22 cellular contexts compared by ENCODE assay signal in the genomic region with DNA sequence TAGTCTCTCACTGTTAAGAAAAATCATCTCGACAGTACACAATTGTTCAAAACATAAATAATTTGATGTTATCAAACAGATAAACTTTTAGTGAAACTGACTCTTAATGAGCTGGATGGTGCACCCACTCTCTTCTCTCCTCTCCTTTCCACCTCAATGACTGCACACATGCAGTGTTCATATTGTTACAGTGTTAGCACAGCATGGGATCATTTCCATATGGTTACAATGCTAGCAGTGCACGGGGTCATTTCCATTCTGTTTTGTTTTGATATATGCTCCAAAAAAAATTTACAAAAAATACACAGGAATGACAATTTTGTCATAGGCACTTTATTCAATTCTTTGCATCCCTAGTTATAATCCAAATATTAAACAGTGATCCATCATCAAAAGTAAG. TPM values are rescaled to one million over a fixed set of nuclear protein-coding genes. Genes with fewer than 3 reads are reported as not detected.
DNase-seq lines count a peak whose midpoint lies in the region; ATAC-seq, FAIRE-seq and TF ChIP-seq lines count a peak whose summit lies in the region.
"Had no signal": no experiment of that assay in that cellular context is flagged by ENCODE, and none has a peak within 500 bp of the region (broad histone marks: within the 10 kb centered on the region; RNA-seq: fewer than 3 reads in every experiment).

No MANE protein-coding gene starts in this region.

- H3K36me3 Mint-ChIP-seq in Calu3 (ENCODE audit: insufficient read depth, unreplicated experiment) = peaks cover 46% of the 10 kb centered on the region
- H3K36me3 Mint-ChIP-seq in activated CD8-positive, alpha-beta T cell treated with anti-CD3 and anti-CD28 coated beads for 36 hours (ENCODE audit: low read depth) = peaks cover 4% of the 10 kb centered on the region
- no peaks in the 10 kb centered on the region for H3K36me3 Mint-ChIP-seq in natural killer cell treated with Interleukin-12 subunit alpha and Interleukin-12 subunit beta and Interleukin-15 and Interleukin-18, amount 100 ng/mL, for 72 hours

- no peak overlapping the region for H3K27ac Mint-ChIP-seq in Calu3 (ENCODE audit: unreplicated experiment)
- no peak overlapping the region for H3K27ac Mint-ChIP-seq in activated CD8-positive, alpha-beta T cell treated with anti-CD3 and anti-CD28 coated beads for 36 hours
- H3K27ac Mint-ChIP-seq in natural killer cell treated with Interleukin-12 subunit alpha and Interleukin-12 subunit beta and Interleukin-15 and Interleukin-18, amount 100 ng/mL, for 72 hours = peak overlapping the region in 1 of 2 donors; percentile 76
- H3K27ac Mint-ChIP-seq: naive B cell had no signal

- H3K27me3 Mint-ChIP-seq in Calu3 (ENCODE audit: unreplicated experiment) = peaks cover 56% of the 10 kb centered on the region
- peaks cover 2% of the 10 kb centered on the region for H3K27me3 Mint-ChIP-seq in activated CD8-positive, alpha-beta T cell treated with anti-CD3 and anti-CD28 coated beads for 36 hours
- H3K27me3 Mint-ChIP-seq in natural killer cell treated with Interleukin-12 subunit alpha and Interleukin-12 subunit beta and Interleukin-15 and Interleukin-18, amount 100 ng/mL, for 72 hours = peaks cover 0 to 3% of the 10 kb centered on the region in 2 donors

- CTCF ChIA-PET in Calu3 (lab: Charles Lee) = interaction anchor here (0.5 kb wide), 1 partner anchor 15 kb away, joined by 3 read pairs; no protein-coding TSS in a partner anchor
- CTCF ChIA-PET in activated CD8-positive, alpha-beta T cell treated with anti-CD3 and anti-CD28 coated beads for 36 hours (lab: Charles Lee) = interaction anchor here (1.4 to 2.2 kb wide), 2 partner anchors 12 to 40 kb away, joined by 5 to 10 read pairs; no protein-coding TSS in a partner anchor

- peaks cover 25% of the 10 kb centered on the region for H3K4me1 Mint-ChIP-seq in Calu3 (ENCODE audit: low read depth, unreplicated experiment)
- peaks cover 36% of the 10 kb centered on the region for H3K4me1 Mint-ChIP-seq in activated CD8-positive, alpha-beta T cell treated with anti-CD3 and anti-CD28 coated beads for 36 hours (ENCODE audit: low read depth)
- peaks cover 64 to 66% of the 10 kb centered on the region in 2 donors for H3K4me1 Mint-ChIP-seq in natural killer cell treated with Interleukin-12 subunit alpha and Interleukin-12 subunit beta and Interleukin-15 and Interleukin-18, amount 100 ng/mL, for 72 hours (ENCODE audit: low read depth in 2 of 2)

- intact Hi-C loops in Calu3 (cut with micrococcal nuclease; ENCODE audit: unreplicated experiment) = no loop called here
- intact Hi-C loops in activated CD8-positive, alpha-beta T cell treated with anti-CD3 and anti-CD28 coated beads for 36 hours (cut with micrococcal nuclease) = loop anchor here (5.0 kb wide), 1 partner anchor 41 kb away; no protein-coding TSS in a partner anchor

- ATAC-seq in activated CD8-positive, alpha-beta T cell treated with anti-CD3 and anti-CD28 coated beads for 36 hours = no peak
- no peak for ATAC-seq in natural killer cell treated with Interleukin-12 subunit alpha and Interleukin-12 subunit beta and Interleukin-15 and Interleukin-18, amount 100 ng/mL, for 72 hours
- ATAC-seq in HG03175 (IDR thresholded peaks at IDR 0.05; ENCODE audit: unreplicated experiment) = no peak
- ATAC-seq: HCT116, heart left ventricle had no signal

- peak; percentile 39 for DNase-seq in NCI-H1694 treated with DMSO at 0.1 percent for 48 hours (lab: John Stamatoyannopoulos, UW)
- DNase-seq in NCI-H1694 (lab: John Stamatoyannopoulos, UW) = no peak
- no peak for DNase-seq in Calu3
- no peak for DNase-seq in activated CD8-positive, alpha-beta T cell treated with anti-CD3 and anti-CD28 coated beads for 36 hours
- no peak for DNase-seq in natural killer cell treated with Interleukin-12 subunit alpha and Interleukin-12 subunit beta and Interleukin-15 and Interleukin-18, amount 100 ng/mL, for 72 hours (ENCODE audit: low spot score)
- DNase-seq in D721Med (ENCODE audit: insufficient read length, low spot score) = no peak
- no peak for DNase-seq in SW 1271 (lab: John Stamatoyannopoulos, UW)
- DNase-seq: activated CD4-positive, CD25-positive, alpha-beta regulatory T cell; amygdala; C1 segment of cervical spinal cord; heart left ventricle; islet precursor cell; naive B cell; NCI-H1105; NCI-H446; spleen; tibial artery had no signal

- no TSS peak for BruUV-seq in Calu3 (replicated peaks; lab: Mats Ljungman, UMichigan)

- FAIRE-seq in D721Med (lab: Jason Lieb, UNC) = no peak

- H3K4me3 Mint-ChIP-seq in Calu3 (ENCODE audit: low read depth, unreplicated experiment) = peak overlapping the region; percentile 7
- H3K4me3 Mint-ChIP-seq in activated CD8-positive, alpha-beta T cell treated with anti-CD3 and anti-CD28 coated beads for 36 hours = peak overlapping the region; percentile 30
- peak overlapping the region; percentile 72 for H3K4me3 Mint-ChIP-seq in natural killer cell treated with Interleukin-12 subunit alpha and Interleukin-12 subunit beta and Interleukin-15 and Interleukin-18, amount 100 ng/mL, for 72 hours

- POLR2A ChIA-PET in activated CD8-positive, alpha-beta T cell treated with anti-CD3 and anti-CD28 coated beads for 36 hours (lab: Charles Lee) = no interaction called here

- no peaks in the 10 kb centered on the region for H3K9me3 Mint-ChIP-seq in Calu3 (ENCODE audit: low read depth, unreplicated experiment)
- H3K9me3 Mint-ChIP-seq in activated CD8-positive, alpha-beta T cell treated with anti-CD3 and anti-CD28 coated beads for 36 hours = no peaks in the 10 kb centered on the region
- H3K9me3 Mint-ChIP-seq in natural killer cell treated with Interleukin-12 subunit alpha and Interleukin-12 subunit beta and Interleukin-15 and Interleukin-18, amount 100 ng/mL, for 72 hours = no peaks in the 10 kb centered on the region

- no peak for TF ChIP-seq CTCF in Calu3 (IDR thresholded peaks at IDR 0.05; ENCODE audit: unreplicated experiment)
- TF ChIP-seq CTCF in activated CD8-positive, alpha-beta T cell treated with anti-CD3 and anti-CD28 coated beads for 36 hours (IDR thresholded peaks at IDR 0.05) = no peak
- no peak for TF ChIP-seq CTCF in D721Med (IDR thresholded peaks at IDR 0.05; ENCODE audit: insufficient read depth, missing control alignments)

RNA-seq across cellular contexts. Expression of a gene that starts 26.4 kb away (rescaled TPM):
- total RNA-seq in Calu3 (2022) = 87.1 and 99.2 TPM in 2 replicates
- 100 to 1,000 TPM; 147 TPM for total RNA-seq in activated CD8-positive, alpha-beta T cell treated with anti-CD3 and anti-CD28 coated beads for 36 hours
- total RNA-seq in natural killer cell treated with Interleukin-12 subunit alpha and Interleukin-12 subunit beta and Interleukin-15 and Interleukin-18, amount 100 ng/mL, for 72 hours = 100 to 1,000 TPM in 1 of 2 donors, 10 to 100 TPM in 1; 69.5 to 106 TPM

RNA-seq across cellular contexts. Expression of a gene that starts 44.2 kb away (rescaled TPM):
- total RNA-seq in Calu3 (2022) = 2.3 and 3.8 TPM in 2 replicates
- 1 to 10 TPM; 1.9 to 2.7 TPM for total RNA-seq in activated CD8-positive, alpha-beta T cell treated with anti-CD3 and anti-CD28 coated beads for 36 hours
- 1 to 10 TPM; 2.0 to 2.2 TPM for total RNA-seq in natural killer cell treated with Interleukin-12 subunit alpha and Interleukin-12 subunit beta and Interleukin-15 and Interleukin-18, amount 100 ng/mL, for 72 hours
- total RNA-seq: A172, Daoy, lung microvascular endothelial cell had no signal

RNA-seq across cellular contexts. Expression of a gene that starts 54.2 kb away (rescaled TPM):
- 62.9 and 68.2 TPM in 2 replicates for total RNA-seq in Calu3 (2022)
- total RNA-seq in activated CD8-positive, alpha-beta T cell treated with anti-CD3 and anti-CD28 coated beads for 36 hours = 10 to 100 TPM; 30.7 to 32.1 TPM
- total RNA-seq in natural killer cell treated with Interleukin-12 subunit alpha and Interleukin-12 subunit beta and Interleukin-15 and Interleukin-18, amount 100 ng/mL, for 72 hours = 10 to 100 TPM; 69.2 to 84.7 TPM

Comparison
In these comparisons a context has a peak if more than half of its experiments do, and no peak if none do; other contexts are left out.
1. H3K4me3 Mint-ChIP-seq: peak in every context shown above with its lines; median percentile 72 in natural killer cell treated with Interleukin-12 subunit alpha and Interleukin-12 subunit beta and Interleukin-15 and Interleukin-18, amount 100 ng/mL, for 72 hours; 30 in activated CD8-positive, alpha-beta T cell treated with anti-CD3 and anti-CD28 coated beads for 36 hours; 7 in Calu3.